In the genomic region with DNA sequence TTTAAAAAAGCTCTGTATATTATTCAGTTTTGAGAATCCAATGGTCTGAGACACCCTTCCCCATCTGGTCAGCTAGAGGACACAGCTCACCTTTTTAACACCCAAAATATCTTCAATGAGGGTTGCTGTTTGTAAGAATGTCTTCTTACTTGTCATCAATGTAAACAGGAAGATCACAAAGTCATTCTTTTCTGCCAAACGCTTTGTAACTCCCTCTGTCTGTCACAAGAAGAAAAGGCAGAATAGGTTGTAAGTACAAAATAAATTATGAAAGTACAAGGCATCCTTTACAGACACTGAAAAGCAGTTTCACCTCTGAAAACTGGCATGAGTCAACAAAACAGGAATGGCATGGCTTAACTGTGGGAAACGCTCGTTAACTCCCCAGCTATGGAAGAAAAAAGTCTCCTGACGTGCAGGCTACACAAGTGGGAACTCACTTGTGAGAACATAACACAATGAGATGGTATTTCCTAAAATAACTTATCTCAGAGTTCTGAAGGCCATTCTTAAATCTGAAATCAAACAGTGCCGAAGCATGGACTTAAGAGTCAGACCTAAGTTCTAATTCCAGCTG, we compare ENCODE assay signal across 13 cellular contexts.
DNase-seq lines count a peak whose midpoint lies in the region; ATAC-seq and TF ChIP-seq lines count a peak whose summit lies in the region.
"Had no signal": no experiment of that assay in that cellular context is flagged by ENCODE, and none has a peak within 500 bp of the region (broad histone marks: within the 10 kb centered on the region; RNA-seq: fewer than 3 reads in every experiment).

No MANE protein-coding gene starts in this region.

- CTCF ChIA-PET in AG04449 (lab: Yijun Ruan, JAX), result interaction anchor here (0.6 to 1.3 kb wide), 4 partner anchors 12 to 405 kb away, joined by 3 read pairs; no protein-coding TSS in a partner anchor

- H3K27ac ChIP-seq in caudate nucleus (ENCODE audit: low read depth, low read length) (peak overlapping the region; percentile 96), layer of hippocampus (ENCODE audit: low read depth, low read length) (peak overlapping the region; percentile 93)
- H3K27ac ChIP-seq: gastrocnemius medialis, neutrophil, vagina had no signal

- DNase-seq in AG04449 (ENCODE audit: low read depth, low spot score) (peak; percentile 21), LNCaP clone FGC (ENCODE audit: low read depth) (peak; percentile 65), caudate nucleus (lab: John Stamatoyannopoulos, UW) (no peak), HPDE6-E6E7 (ENCODE audit: extremely low spot score) (no peak), NCI-H2081 treated with DMSO at 0.1 percent for 48 hours (lab: John Stamatoyannopoulos, UW) (no peak)
- DNase-seq: activated naive CD4-positive, alpha-beta T cell; gastrocnemius medialis; NCI-H1092 treated with DMSO at 0.1 percent for 48 hours had no signal

- H3K27me3 ChIP-seq in layer of hippocampus (ENCODE audit: control insufficient read depth, insufficient read depth, low read length), result no peaks in the 10 kb centered on the region
- H3K27me3 ChIP-seq: gastrocnemius medialis, neutrophil, vagina had no signal

- H3K4me3 ChIP-seq in AG04449 (ENCODE audit: low read depth, low read length) (no peak overlapping the region), LNCaP clone FGC (ENCODE audit: low read depth, low read length) (no peak overlapping the region)
- H3K4me3 ChIP-seq: gastrocnemius medialis, vagina had no signal

- POLR2A ChIA-PET in AG04449 (lab: Yijun Ruan, JAX), result no interaction called here

- no peak for TF ChIP-seq CTCF in AG04449 (IDR thresholded peaks at IDR 0.05; ENCODE audit: insufficient read depth, low read length, missing control alignments)
- peak; percentile 34 for TF ChIP-seq CTCF in LNCaP clone FGC (IDR thresholded peaks at IDR 0.05; ENCODE audit: control insufficient read depth, extremely low read depth, insufficient read depth)

- no peak for ATAC-seq in GM18502 (IDR thresholded peaks at IDR 0.05; ENCODE audit: poor library complexity, unreplicated experiment)
- no peak for ATAC-seq in GM18861 (IDR thresholded peaks at IDR 0.05; ENCODE audit: unreplicated experiment)
- ATAC-seq: gastrocnemius medialis had no signal

Comparison
In these comparisons a context has a peak if more than half of its experiments do, and no peak if none do; other contexts are left out.
1. DNase-seq: peak in AG04449 (single experiment) and LNCaP clone FGC (single experiment); none in caudate nucleus (0 of 61), HPDE6-E6E7 (single experiment) and NCI-H2081 treated with DMSO at 0.1 percent for 48 hours (single experiment).